9 cellular contexts compared by ENCODE assay signal in the genomic region with DNA sequence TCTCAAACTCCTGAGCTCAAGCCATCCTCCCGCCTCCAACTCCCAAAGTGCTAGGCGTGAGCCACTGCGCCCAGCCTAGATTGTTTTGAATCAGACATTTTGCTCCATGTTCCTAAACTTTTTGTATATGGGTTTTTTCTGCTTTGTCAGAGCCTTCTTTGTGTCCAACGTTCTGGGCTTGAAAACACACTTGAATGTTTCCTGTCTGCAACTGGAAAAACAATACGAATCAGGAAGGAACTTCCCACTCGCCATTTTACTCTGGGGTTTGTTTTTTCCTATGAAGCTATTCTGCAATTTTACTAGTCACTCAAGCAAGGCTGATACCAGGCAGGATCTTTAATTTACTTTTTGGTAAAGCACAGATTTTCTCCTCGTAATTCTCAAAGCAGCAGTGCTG. TPM values are rescaled to one million over a fixed set of nuclear protein-coding genes. Genes with fewer than 3 reads are reported as not detected.
DNase-seq lines count a peak whose midpoint lies in the region; TF ChIP-seq lines count a peak whose summit lies in the region.
"Had no signal": no experiment of that assay in that cellular context is flagged by ENCODE, and none has a peak within 500 bp of the region (broad histone marks: within the 10 kb centered on the region; RNA-seq: fewer than 3 reads in every experiment).

No MANE protein-coding gene starts in this region.

- H3K79me2 ChIP-seq in mammary epithelial cell (ENCODE audit: insufficient read depth, low read length) (peaks cover 84% of the 10 kb centered on the region), smooth muscle cell (ENCODE audit: low read depth) (peaks cover 79% of the 10 kb centered on the region)

- TF ChIP-seq POLR2A in breast epithelium (IDR thresholded peaks at IDR 0.05) (no peak), tibial nerve (IDR thresholded peaks at IDR 0.05) (no peak)

- H3K9me3 ChIP-seq in breast epithelium (no peaks in the 10 kb centered on the region), mammary epithelial cell (replicated peaks; ENCODE audit: insufficient read depth, low read length) (no peaks in the 10 kb centered on the region), mucosa of rectum (ENCODE audit: control insufficient read depth in 2 of 2, low read length in 2 of 2) (no peaks in the 10 kb centered on the region), tibial nerve (no peaks in the 10 kb centered on the region), smooth muscle cell (replicated peaks; ENCODE audit: low read depth) (no peaks in the 10 kb centered on the region)
- no peaks in the 10 kb centered on the region for H3K9me3 ChIP-seq in effector memory CD4-positive, alpha-beta T cell (ENCODE audit: control insufficient read depth, low read length)

- peaks cover 3 to 10% of the 10 kb centered on the region in 2 donors for H3K4me1 ChIP-seq in breast epithelium
- H3K4me1 ChIP-seq in mammary epithelial cell (ENCODE audit: insufficient read depth, low read length): peaks cover 35% of the 10 kb centered on the region
- H3K4me1 ChIP-seq in mucosa of rectum (ENCODE audit: control insufficient read depth in 2 of 2, insufficient read depth in 2 of 2, low read length in 2 of 2): peaks cover 21 to 30% of the 10 kb centered on the region in 2 donors
- H3K4me1 ChIP-seq in tibial nerve: peaks cover 0 to 82% (median 59%) of the 10 kb centered on the region in 4 donors
- H3K4me1 ChIP-seq in effector memory CD4-positive, alpha-beta T cell (ENCODE audit: control insufficient read depth, insufficient read depth, low read length, poor library complexity, severe bottlenecking): no peaks in the 10 kb centered on the region
- H3K4me1 ChIP-seq in smooth muscle cell (ENCODE audit: low read depth): peaks cover 21% of the 10 kb centered on the region

- H3F3A ChIP-seq in smooth muscle cell (ENCODE audit: low read depth): peaks cover 5% of the 10 kb centered on the region

- in situ Hi-C loops in mammary epithelial cell (cut with MboI; ENCODE audit: low sequenced_read_pairs in 2 of 2): no loop called here

- H3K36me3 ChIP-seq in breast epithelium (no peaks in the 10 kb centered on the region), mammary epithelial cell (ENCODE audit: insufficient read depth, low read length) (no peaks in the 10 kb centered on the region), mucosa of rectum (ENCODE audit: control insufficient read depth in 2 of 2, insufficient read depth in 2 of 2, low read length in 2 of 2) (no peaks in the 10 kb centered on the region), tibial nerve (no peaks in the 10 kb centered on the region), smooth muscle cell (ENCODE audit: low read depth) (no peaks in the 10 kb centered on the region)
- no peaks in the 10 kb centered on the region for H3K36me3 ChIP-seq in effector memory CD4-positive, alpha-beta T cell (ENCODE audit: control insufficient read depth, insufficient read depth, low read length)

- intact Hi-C loops in breast epithelium (cut with DNase I; ENCODE audit: low total_unique reads): no loop called here
- intact Hi-C loops in mammary epithelial cell (cut with micrococcal nuclease): no loop called here

- H4K20me1 ChIP-seq in mammary epithelial cell (ENCODE audit: insufficient read depth, low read length) (no peaks in the 10 kb centered on the region), smooth muscle cell (ENCODE audit: low read depth) (peaks cover 93% of the 10 kb centered on the region)

- no peak for DNase-seq in breast epithelium (ENCODE audit: low spot score in 2 of 2)
- no peak for DNase-seq in mammary epithelial cell
- no peak for DNase-seq in coronary artery (ENCODE audit: low spot score)
- DNase-seq in tibial nerve (ENCODE audit: low spot score in 2 of 2): no peak
- DNase-seq in ecto neural progenitor cell (ENCODE audit: low spot score): no peak
- no peak for DNase-seq in effector memory CD4-positive, alpha-beta T cell
- no peak for DNase-seq in smooth muscle cell (lab: John Stamatoyannopoulos, UW; ENCODE audit: unreplicated experiment)
- DNase-seq: stimulated activated naive CD4-positive, alpha-beta T cell treated with Interleukin-2 at 50 U/mL for 16 hours had no signal

- 90% methylated on average over 7 of the region's 7 CpGs for WGBS in mammary epithelial cell (ENCODE audit: low coverage, missing lambda C conversion rate)
- WGBS in tibial nerve, 2 donors: 33 to 34% methylated on average over 7 of the region's 7 CpGs
- 89% methylated on average over 7 of the region's 7 CpGs for WGBS in smooth muscle cell (ENCODE audit: low lambda C conversion rate)

- no peak overlapping the region for H3K9ac ChIP-seq in mammary epithelial cell (ENCODE audit: insufficient read depth, low read length)
- H3K9ac ChIP-seq in mucosa of rectum (ENCODE audit: low read depth in 1 of 2, low read length in 2 of 2): no peak overlapping the region
- no peak overlapping the region for H3K9ac ChIP-seq in smooth muscle cell (ENCODE audit: low read depth)

- H3K4me3 ChIP-seq in breast epithelium (no peak overlapping the region), mammary epithelial cell (replicated peaks in 1 of 3; ENCODE audit: insufficient read depth in 1 of 3, low read depth in 2 of 3, low read length in 3 of 3) (no peak overlapping the region), coronary artery (no peak overlapping the region), mucosa of rectum (ENCODE audit: low read length in 2 of 2) (no peak overlapping the region), tibial nerve (no peak overlapping the region), smooth muscle cell (no peak overlapping the region)
- H3K4me3 ChIP-seq in effector memory CD4-positive, alpha-beta T cell (ENCODE audit: insufficient read depth, low read depth, low read length, poor library complexity, severe bottlenecking): no peak overlapping the region

- dilution Hi-C loops in mammary epithelial cell (cut with HindIII; ENCODE audit: low sequenced_read_pairs): no loop called here

- peak in 1 of 2 donors; percentile 45 for TF ChIP-seq EP300 in tibial nerve (IDR thresholded peaks at IDR 0.05)

- H3K4me2 ChIP-seq in mammary epithelial cell (ENCODE audit: insufficient read depth, low read depth, low read length): no peak overlapping the region
- H3K4me2 ChIP-seq in smooth muscle cell: no peak overlapping the region

- no peaks in the 10 kb centered on the region for H3K27me3 ChIP-seq in breast epithelium
- no peaks in the 10 kb centered on the region for H3K27me3 ChIP-seq in mammary epithelial cell (ENCODE audit: insufficient read depth, low read length)
- no peaks in the 10 kb centered on the region for H3K27me3 ChIP-seq in mucosa of rectum (ENCODE audit: control insufficient read depth in 2 of 2, insufficient read depth in 2 of 2, low read length in 2 of 2)
- no peaks in the 10 kb centered on the region for H3K27me3 ChIP-seq in tibial nerve
- H3K27me3 ChIP-seq in effector memory CD4-positive, alpha-beta T cell (replicated peaks; ENCODE audit: control insufficient read depth, insufficient read depth, low read length, poor library complexity, severe bottlenecking): no peaks in the 10 kb centered on the region
- H3K27me3 ChIP-seq in smooth muscle cell (ENCODE audit: low read depth): no peaks in the 10 kb centered on the region

- H3K27ac ChIP-seq in breast epithelium: peak overlapping the region; percentile 41 to 60
- no peak overlapping the region for H3K27ac ChIP-seq in mammary epithelial cell (ENCODE audit: insufficient read depth, low read depth, low read length)
- H3K27ac ChIP-seq in coronary artery: peak overlapping the region; percentile 43 to 73
- H3K27ac ChIP-seq in mucosa of rectum (ENCODE audit: low read depth in 2 of 2, low read length in 2 of 2): peak overlapping the region; percentile 20 to 27
- peak overlapping the region; percentile 4 to 92 (median 65) for H3K27ac ChIP-seq in tibial nerve
- no peak overlapping the region for H3K27ac ChIP-seq in effector memory CD4-positive, alpha-beta T cell (ENCODE audit: insufficient read depth, low read length, poor library complexity, severe bottlenecking)
- H3K27ac ChIP-seq in smooth muscle cell (ENCODE audit: low read depth): no peak overlapping the region

- CTCF ChIA-PET in mammary epithelial cell (lab: Charles Lee; ENCODE audit: low non-redundant PET): no interaction called here

- no peak overlapping the region for H2AFZ ChIP-seq in mammary epithelial cell (ENCODE audit: low read depth, low read length)
- H2AFZ ChIP-seq in smooth muscle cell (ENCODE audit: low read depth): no peak overlapping the region

- TF ChIP-seq CTCF in breast epithelium (IDR thresholded peaks at IDR 0.05): no peak
- TF ChIP-seq CTCF in mammary epithelial cell (conservative IDR thresholded peaks at IDR 0.05 in 1 of 2, IDR thresholded peaks at IDR 0.05 in 1 of 2; ENCODE audit: extremely low read depth in 1 of 2, insufficient read depth in 1 of 2, low read depth in 1 of 2, low read length in 2 of 2): no peak
- TF ChIP-seq CTCF in coronary artery (IDR thresholded peaks at IDR 0.05): no peak
- TF ChIP-seq CTCF in tibial nerve (IDR thresholded peaks at IDR 0.05): no peak
- TF ChIP-seq CTCF in smooth muscle cell (IDR thresholded peaks at IDR 0.05; ENCODE audit: borderline replicate concordance, insufficient read depth, poor library complexity, severe bottlenecking): no peak

- no TSS peak for BruUV-seq in mammary epithelial cell (replicated peaks; lab: Mats Ljungman, UMichigan)

RNA-seq across cellular contexts. Expression of gene ARHGAP17, which starts 31.6 kb away (rescaled TPM):
- 10 to 100 TPM; 40.8 to 43.6 (median 43.6) TPM for total RNA-seq in breast epithelium
- 10 to 100 TPM; 11.2 to 45.5 TPM for total RNA-seq in mammary epithelial cell
- polyA plus RNA-seq in mammary epithelial cell: 10.4 TPM
- polyA minus RNA-seq in mammary epithelial cell: 93.1 TPM
- 10 to 100 TPM; 43.3 to 72.6 (median 56.2) TPM for total RNA-seq in tibial nerve
- total RNA-seq in smooth muscle cell: 24.1 and 34.6 TPM in 2 replicates
- 38.3 and 40.5 TPM in 2 replicates for polyA plus RNA-seq in smooth muscle cell

Comparison
In these comparisons a context has a peak if more than half of its experiments do, and no peak if none do; other contexts are left out.
1. H3K27ac ChIP-seq: peak in breast epithelium (2 of 2), coronary artery (2 of 2), mucosa of rectum (2 of 2) and tibial nerve (4 of 4); none in mammary epithelial cell (single experiment), effector memory CD4-positive, alpha-beta T cell (single experiment) and smooth muscle cell (single experiment).